7 cellular contexts compared by ENCODE assay signal in the genomic region with DNA sequence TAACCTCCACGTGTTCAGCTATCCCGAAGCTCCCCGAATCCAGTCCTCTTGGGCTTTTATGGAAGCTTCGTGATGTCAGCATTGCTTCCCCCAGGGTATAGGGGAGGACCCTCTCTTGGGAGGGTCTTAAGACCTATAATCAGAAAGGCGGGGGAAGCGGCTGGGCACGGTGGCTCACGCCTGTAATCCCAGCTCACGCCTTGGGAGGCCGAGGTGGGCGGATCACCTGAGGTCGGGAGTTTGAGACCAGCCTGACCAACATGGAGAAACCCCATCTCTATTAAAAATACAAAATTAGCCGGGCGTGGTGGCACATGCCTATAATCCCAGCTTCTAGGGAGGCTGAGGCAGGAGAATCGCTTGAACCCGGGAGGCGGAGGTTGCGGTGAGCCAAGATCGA. TPM values are rescaled to one million over a fixed set of nuclear protein-coding genes. Genes with fewer than 3 reads are reported as not detected.
"Had no signal": no experiment of that assay in that cellular context is flagged by ENCODE, and none has a peak within 500 bp of the region (broad histone marks: within the 10 kb centered on the region; RNA-seq: fewer than 3 reads in every experiment).

No MANE protein-coding gene starts in this region.

RNA-seq across cellular contexts. Expression of a gene that starts 29.8 kb away (rescaled TPM):
- total RNA-seq: GM23248, GM23338, H1, H4, H7, H9, HFFc6 had no signal
- polyA plus RNA-seq: GM23248, GM23338 had no signal

RNA-seq across cellular contexts. Expression of a gene that starts 54.2 kb away (rescaled TPM):
- total RNA-seq: GM23248, GM23338, H1, H4, H7, H9, HFFc6 had no signal
- polyA plus RNA-seq: GM23248, H1 had no signal
